In genomic region chr3:45236964-45237363, GRCh38 we compare ENCODE assay signal across 14 cellular contexts. TPM values are rescaled to one million over a fixed set of nuclear protein-coding genes. Genes with fewer than 3 reads are reported as not detected.
"Had no signal": no experiment of that assay in that cellular context is flagged by ENCODE, and none has a peak within 500 bp of the region (broad histone marks: within the 10 kb centered on the region; RNA-seq: fewer than 3 reads in every experiment).

No MANE protein-coding gene starts in this region.

- DNase-seq: activated CD4-positive, alpha-beta T cell treated with anti-CD3 and anti-CD28 coated beads, Interleukin-2, amount 10 ng/mL, durations not matched to agents 7 days and 5 days; activated CD8-positive, alpha-beta memory T cell treated with anti-CD3 and anti-CD28 coated beads for 24 hours; activated naive CD4-positive, alpha-beta T cell; activated naive CD8-positive, alpha-beta T cell treated with anti-CD3 and anti-CD28 coated beads, Interleukin-2, amount 10 ng/mL, durations not matched to agents 7 days and 5 days; effector memory CD8-positive, alpha-beta T cell; heart left ventricle; immature natural killer cell; occipital lobe; stimulated activated CD4-positive, alpha-beta T cell treated with anti-CD3 and anti-CD28 coated beads, Interleukin-15, amount 100 ng/mL, for 24 hours; stimulated activated CD4-positive, alpha-beta T cell treated with anti-CD3 and anti-CD28 coated beads, Interleukin-4, amount 100 ng/mL, for 1 hour; stimulated activated naive CD4-positive, alpha-beta T cell; transverse colon; WERI-Rb-1 had no signal

- H3K4me3 ChIP-seq: heart left ventricle, transverse colon, vagina had no signal

- H3K27ac ChIP-seq: heart left ventricle, transverse colon, vagina, WERI-Rb-1 had no signal

- H3K9me3 ChIP-seq: transverse colon, vagina had no signal

- H3K27me3 ChIP-seq: vagina had no signal

- H3K36me3 ChIP-seq: heart left ventricle, transverse colon, vagina, WERI-Rb-1 had no signal

- H3K4me1 ChIP-seq: heart left ventricle, transverse colon, vagina had no signal

RNA-seq across cellular contexts. Expression of gene TMEM158, which starts 10.9 kb away (rescaled TPM):
- total RNA-seq: activated naive CD8-positive, alpha-beta T cell treated with anti-CD3 and anti-CD28 coated beads, Interleukin-2, amount 10 ng/mL, durations not matched to agents 7 days and 5 days had no signal
- polyA plus RNA-seq: immature natural killer cell had no signal
